Comparison of ENCODE assay signal across 8 cellular contexts in the genomic region with DNA sequence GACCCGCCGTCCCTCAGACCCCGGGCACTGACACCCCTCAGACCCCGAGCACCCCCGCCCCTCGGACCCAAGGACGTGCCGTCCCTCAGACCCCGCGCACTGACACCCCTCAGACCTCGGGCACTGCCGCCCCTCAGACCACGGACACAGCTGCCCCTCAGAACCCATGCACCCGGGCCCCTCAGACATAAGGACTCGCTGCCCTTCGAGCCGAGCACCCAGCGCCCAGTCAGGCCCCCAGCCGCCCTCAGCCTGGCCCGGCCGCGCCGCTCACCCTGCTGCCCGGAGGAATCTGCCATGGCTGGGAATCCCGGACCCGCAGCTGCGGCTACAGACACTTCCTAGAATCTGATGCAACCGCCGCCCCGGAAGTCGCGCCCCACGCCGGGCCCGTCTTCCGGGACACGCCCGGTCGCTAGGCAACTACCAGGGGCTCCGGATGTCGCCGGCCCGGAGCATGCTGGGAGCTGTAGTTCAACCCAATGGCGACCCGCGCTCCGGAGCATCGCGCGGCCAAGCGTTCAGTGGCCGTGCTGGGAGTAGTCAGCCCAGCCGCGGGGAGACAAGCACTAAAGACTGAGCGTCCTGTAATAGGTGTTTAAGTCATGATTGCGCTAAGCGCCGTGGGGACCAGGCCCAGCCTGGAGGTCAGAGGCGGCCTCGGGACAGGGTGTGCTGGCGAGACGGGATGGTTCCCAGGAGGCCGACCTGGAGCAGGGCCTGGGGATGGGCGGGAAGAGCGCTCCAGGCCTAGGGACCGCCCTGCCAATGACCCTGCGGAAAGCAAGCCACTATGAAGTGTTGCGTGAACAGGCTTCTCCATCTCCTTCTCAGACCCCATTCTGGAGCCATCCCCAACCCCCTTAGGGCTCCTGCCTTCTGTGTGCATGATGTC. TPM values are rescaled to one million over a fixed set of nuclear protein-coding genes. Genes with fewer than 3 reads are reported as not detected.
A peak's percentile ranks its signal among the peaks of the same experiment; 100 is the strongest.
DNase-seq lines count a peak whose midpoint lies in the region; ATAC-seq and TF ChIP-seq lines count a peak whose summit lies in the region.

A gene (minus strand): TSS at position 355 of the 895 bp plus-strand sequence. CDS start 56 bp downstream, at position 299.

- no peaks in the 10 kb centered on the region for H3K36me3 ChIP-seq in kidney epithelial cell (ENCODE audit: control insufficient read depth, insufficient read depth, low read length)

- TF ChIP-seq CTCF in AG09309 (IDR thresholded peaks at IDR 0.05; ENCODE audit: control insufficient read depth, insufficient read depth, low read depth, low read length, missing control alignments): no peak
- TF ChIP-seq CTCF in kidney epithelial cell (IDR thresholded peaks at IDR 0.05; ENCODE audit: insufficient read depth, low read length, poor library complexity, severe bottlenecking): no peak

- DNase-seq in AG09309 (ENCODE audit: low read depth) (peak; percentile 59), NCI-H446 (lab: John Stamatoyannopoulos, UW) (peak; percentile 88 to 95), cerebellum (ENCODE audit: low spot score) (peak; percentile 96), kidney epithelial cell (ENCODE audit: low read depth) (peak; percentile 82)
- DNase-seq in activated CD4-positive, CD25-positive, alpha-beta regulatory T cell treated with anti-CD3 and anti-CD28 coated beads, Interleukin-2, amount 50 U/mL, for 72 hours: peak; percentile 94
- peak; percentile 88 to 92 for DNase-seq in stimulated activated CD4-positive, alpha-beta T cell treated with anti-CD3 and anti-CD28 coated beads, Interleukin-15, amount 100 ng/mL, for 48 hours (ENCODE audit: low read depth in 2 of 2)

- H3K4me3 ChIP-seq in AG09309 (ENCODE audit: control insufficient read depth, low read depth, low read length) (peak within 1 kb of the TSS; percentile 100), kidney epithelial cell (ENCODE audit: low read depth, low read length) (peak within 1 kb of the TSS; percentile 98)

- ATAC-seq in GM19025 (IDR thresholded peaks at IDR 0.05; ENCODE audit: low read depth, unreplicated experiment) (peak; percentile 98), HG03342 (IDR thresholded peaks at IDR 0.05; ENCODE audit: unreplicated experiment) (peak; percentile 96)

- H3K27me3 ChIP-seq in kidney epithelial cell (ENCODE audit: control insufficient read depth, insufficient read depth, low read length): no peaks in the 10 kb centered on the region

RNA-seq across cellular contexts. Expression of the gene that starts here (rescaled TPM):
- total RNA-seq in cerebellum (20.2 TPM), kidney epithelial cell (92.1 and 98.3 TPM in 2 replicates)

Comparison
In these comparisons a context has a peak if more than half of its experiments do, and no peak if none do; other contexts are left out.
1. Peak in every context shown above with its lines: DNase-seq, ATAC-seq and H3K4me3 ChIP-seq.